Comparison of ENCODE assay signal across 19 cellular contexts in genomic region chr9:126528967-126529366, GRCh38.
DNase-seq lines count a peak whose midpoint lies in the region; ATAC-seq and TF ChIP-seq lines count a peak whose summit lies in the region.
"Had no signal": no experiment of that assay in that cellular context is flagged by ENCODE, and none has a peak within 500 bp of the region (broad histone marks: within the 10 kb centered on the region; RNA-seq: fewer than 3 reads in every experiment).

No MANE protein-coding gene starts in this region.

- H3K23ac ChIP-seq in neuronal stem cell (ENCODE audit: low read depth, low read length, poor library complexity), result no peak overlapping the region

- H2BK15ac ChIP-seq in neuronal stem cell (ENCODE audit: low read length), result no peak overlapping the region

- H3F3A ChIP-seq in Loucy (ENCODE audit: low read depth), result no peaks in the 10 kb centered on the region

- no peak overlapping the region for H3K4ac ChIP-seq in neuronal stem cell (ENCODE audit: low read length)

- H3K27me3 ChIP-seq in Loucy (ENCODE audit: insufficient read depth, low read length, poor library complexity, severe bottlenecking) (no peaks in the 10 kb centered on the region), neuronal stem cell (ENCODE audit: control insufficient read depth in 3 of 3, insufficient read depth in 3 of 3, low read depth in 1 of 3, low read length in 3 of 3) (peaks cover 0 to 48% (median 2%) of the 10 kb centered on the region in 3 experiments), spleen (replicated peaks in 1 of 7) (peaks cover 0 to 25% (median 0%) of the 10 kb centered on the region in 7 donors)
- H3K27me3 ChIP-seq: BE2C had no signal

- H3K36me3 Mint-ChIP-seq in chondrocyte (ENCODE audit: low read depth), result no peaks in the 10 kb centered on the region
- H3K36me3 Mint-ChIP-seq: CD4-positive, CD25-positive, alpha-beta regulatory T cell; CD8-positive, alpha-beta memory T cell; IgD-negative memory B cell had no signal

- H3K4me3 ChIP-seq in Loucy (ENCODE audit: low read length, poor library complexity, severe bottlenecking) (peak overlapping the region; percentile 83), neuronal stem cell (ENCODE audit: low read length in 2 of 2) (no peak overlapping the region), spleen (no peak overlapping the region)
- H3K4me3 ChIP-seq: GM23248 had no signal

- H4K20me1 ChIP-seq in Loucy (ENCODE audit: insufficient read depth, low read length, poor library complexity, severe bottlenecking), result peaks cover 4% of the 10 kb centered on the region

- peak; percentile 9 for DNase-seq in chondrocyte (ENCODE audit: low spot score)
- DNase-seq in neuronal stem cell (ENCODE audit: low spot score), result no peak
- DNase-seq in spleen, result peak; percentile 34
- no peak for DNase-seq in activated CD4-positive, CD25-positive, alpha-beta regulatory T cell (lab: John Stamatoyannopoulos, UW)
- no peak for DNase-seq in NCI-H345 (lab: John Stamatoyannopoulos, UW)
- DNase-seq: ACHN; BE2C; C1 segment of cervical spinal cord; CD4-positive, CD25-positive, alpha-beta regulatory T cell; CD8-positive, alpha-beta memory T cell; COR-L47; DMS 273 treated with DMSO at 0.1 percent for 48 hours; DMS53; GM23248; HFFc6 had no signal

- WGBS in neuronal stem cell (ENCODE audit: extremely low coverage in 2 of 2, insufficient read length in 2 of 2, insufficient replicate concordance in 1 of 2), 2 donors, result no CpG with 5 or more reads among the region's 9 CpGs
- 95 to 98% (median 96%) methylated on average over 9 of the region's 9 CpGs for WGBS in spleen, 5 donors

- no peak for ATAC-seq in GM18861 (IDR thresholded peaks at IDR 0.05; ENCODE audit: unreplicated experiment)
- ATAC-seq: HCT116 had no signal

- no peaks in the 10 kb centered on the region for H3K9me3 Mint-ChIP-seq in chondrocyte (ENCODE audit: low read depth)
- H3K9me3 Mint-ChIP-seq: CD4-positive, CD25-positive, alpha-beta regulatory T cell; CD8-positive, alpha-beta memory T cell; HFFc6; IgD-negative memory B cell had no signal

- H3K4me1 ChIP-seq in Loucy (ENCODE audit: insufficient read depth, low read length, poor library complexity, severe bottlenecking) (peaks cover 46% of the 10 kb centered on the region), neuronal stem cell (ENCODE audit: control insufficient read depth in 2 of 2, insufficient read depth in 1 of 2, low read depth in 1 of 2, low read length in 2 of 2) (peaks cover 20% of the 10 kb centered on the region in 2 donors), spleen (peaks cover 0 to 73% (median 37%) of the 10 kb centered on the region in 6 donors)

- peaks cover 7% of the 10 kb centered on the region for H3K27me3 Mint-ChIP-seq in chondrocyte (ENCODE audit: low read depth)

- H3K14ac ChIP-seq in neuronal stem cell (ENCODE audit: low read length), result no peak overlapping the region

- H3K4me2 ChIP-seq in Loucy (ENCODE audit: low read depth, low read length, poor library complexity, severe bottlenecking), result peak overlapping the region; percentile 79
- no peak overlapping the region for H3K4me2 ChIP-seq in neuronal stem cell (ENCODE audit: insufficient read depth, low read length, poor library complexity, severe bottlenecking)

- no peak for TF ChIP-seq CTCF in Loucy (conservative IDR thresholded peaks at IDR 0.05; ENCODE audit: low read length)
- TF ChIP-seq CTCF in chondrocyte (IDR thresholded peaks at IDR 0.05), result no peak
- TF ChIP-seq CTCF in spleen (IDR thresholded peaks at IDR 0.05 in 8 of 11, conservative IDR thresholded peaks at IDR 0.05 in 3 of 11), result no peak

- no peak overlapping the region for H4K91ac ChIP-seq in neuronal stem cell (ENCODE audit: low read depth, low read length, poor library complexity)

- no peaks in the 10 kb centered on the region for H3K36me3 ChIP-seq in Loucy (ENCODE audit: insufficient read depth, low read length)
- H3K36me3 ChIP-seq in neuronal stem cell (replicated peaks in 1 of 2; ENCODE audit: control insufficient read depth in 2 of 2, insufficient read depth in 2 of 2, low read length in 2 of 2), result no peaks in the 10 kb centered on the region
- H3K36me3 ChIP-seq in spleen, result no peaks in the 10 kb centered on the region
- H3K36me3 ChIP-seq: BE2C had no signal

- no peaks in the 10 kb centered on the region for H3K9me2 ChIP-seq in Loucy (replicated peaks; ENCODE audit: low read depth, low read length)

- no peak for TF ChIP-seq POLR2A in spleen (IDR thresholded peaks at IDR 0.05)

- H3K9ac ChIP-seq in Loucy (ENCODE audit: low read depth, low read length, poor library complexity, severe bottlenecking), result peak overlapping the region; percentile 96
- peak overlapping the region; percentile 47 for H3K9ac ChIP-seq in neuronal stem cell (ENCODE audit: low read depth, low read length, poor library complexity)
- H3K9ac ChIP-seq: GM23248 had no signal

- H3K27ac ChIP-seq in neuronal stem cell (replicated peaks; ENCODE audit: low read length) (no peak overlapping the region), spleen (no peak overlapping the region)
- H3K27ac ChIP-seq: GM23248 had no signal

- H2BK120ac ChIP-seq in neuronal stem cell (ENCODE audit: low read depth, low read length), result no peak overlapping the region

- peaks cover 44% of the 10 kb centered on the region for H3K4me1 Mint-ChIP-seq in chondrocyte (ENCODE audit: low read depth)

- H2BK12ac ChIP-seq in neuronal stem cell (ENCODE audit: low read length), result no peak overlapping the region

- H3K79me2 ChIP-seq in Loucy (ENCODE audit: insufficient read depth, low read length), result peaks cover 100% of the 10 kb centered on the region

- H3K27ac Mint-ChIP-seq in chondrocyte (ENCODE audit: unreplicated experiment), result no peak overlapping the region
- H3K27ac Mint-ChIP-seq: CD4-positive, CD25-positive, alpha-beta regulatory T cell; CD8-positive, alpha-beta memory T cell; HFFc6; IgD-negative memory B cell had no signal

- H3K9me3 ChIP-seq in Loucy (ENCODE audit: insufficient read depth, low read depth, low read length), result no peaks in the 10 kb centered on the region
- no peaks in the 10 kb centered on the region for H3K9me3 ChIP-seq in neuronal stem cell (replicated peaks in 1 of 2; ENCODE audit: control insufficient read depth in 2 of 2, insufficient read depth in 1 of 2, low read depth in 1 of 2, low read length in 2 of 2)
- H3K9me3 ChIP-seq in spleen, result no peaks in the 10 kb centered on the region
- H3K9me3 ChIP-seq: BE2C had no signal

- H2BK5ac ChIP-seq in neuronal stem cell (ENCODE audit: low read length), result no peak overlapping the region

- no peaks in the 10 kb centered on the region for H3K79me1 ChIP-seq in neuronal stem cell (ENCODE audit: low read depth, low read length)

- no peak overlapping the region for H2AK5ac ChIP-seq in neuronal stem cell (ENCODE audit: low read depth, low read length)

- H2AFZ ChIP-seq in Loucy (ENCODE audit: low read length) (no peak overlapping the region), neuronal stem cell (ENCODE audit: low read length) (no peak overlapping the region)
- H2AFZ ChIP-seq: GM23248 had no signal

- intact Hi-C loops in spleen (cut with DNase I; ENCODE audit: low total_unique reads), result no loop called here

- H4K8ac ChIP-seq in neuronal stem cell (ENCODE audit: low read depth, low read length), result no peak overlapping the region

- no peak overlapping the region for H3K4me3 Mint-ChIP-seq in chondrocyte (ENCODE audit: unreplicated experiment)
- H3K4me3 Mint-ChIP-seq: CD4-positive, CD25-positive, alpha-beta regulatory T cell; CD8-positive, alpha-beta memory T cell; HFFc6; IgD-negative memory B cell had no signal

- no peak overlapping the region for H3K18ac ChIP-seq in neuronal stem cell (ENCODE audit: low read length)

Comparison
In these comparisons a context has a peak if more than half of its experiments do, and no peak if none do; other contexts are left out.
1. DNase-seq: peak in chondrocyte (single experiment) and spleen (single experiment); none in neuronal stem cell (single experiment), activated CD4-positive, CD25-positive, alpha-beta regulatory T cell (0 of 4) and NCI-H345 (single experiment).